8 cellular contexts compared by ENCODE assay signal in the genomic region with DNA sequence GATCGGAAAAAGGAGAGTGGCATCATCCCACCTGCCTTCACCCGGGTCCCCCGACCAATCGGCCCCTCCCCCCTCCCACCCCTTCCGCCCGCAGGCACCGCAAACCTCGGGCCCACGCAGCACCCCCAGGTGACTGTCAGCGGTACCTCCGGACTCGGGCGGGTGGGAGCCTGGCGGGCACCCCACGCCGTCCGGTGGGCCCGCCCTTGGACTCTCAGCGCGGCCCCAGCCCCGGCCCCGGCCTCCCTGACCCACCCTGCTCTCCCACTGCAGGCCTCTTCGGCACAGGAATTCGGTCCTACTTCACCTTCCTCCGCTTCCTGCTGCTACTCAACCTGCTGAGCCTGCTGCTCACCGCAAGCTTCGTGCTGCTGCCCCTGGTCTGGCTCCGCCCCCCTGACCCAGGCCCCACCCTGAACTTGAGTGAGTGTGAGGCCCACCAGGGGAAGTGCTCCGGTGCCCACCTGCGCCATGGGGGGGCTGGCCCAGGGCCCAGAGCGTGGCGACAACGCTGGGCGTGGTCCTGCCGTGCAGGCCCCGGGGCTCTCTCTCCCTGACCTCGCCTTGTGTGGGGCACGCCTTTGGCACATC. TPM values are rescaled to one million over a fixed set of nuclear protein-coding genes. Genes with fewer than 3 reads are reported as not detected.
DNase-seq lines count a peak whose midpoint lies in the region; ATAC-seq and TF ChIP-seq lines count a peak whose summit lies in the region.

No MANE protein-coding gene starts in this region.

- peak overlapping the region; percentile 79 for H3K27ac Mint-ChIP-seq in activated naive CD4-positive, alpha-beta T cell treated with anti-CD3 and anti-CD28 coated beads, Interleukin-2, amount 50 U/mL, for 24 hours

- H3K36me3 Mint-ChIP-seq in activated naive CD4-positive, alpha-beta T cell treated with anti-CD3 and anti-CD28 coated beads, Interleukin-2, amount 50 U/mL, for 24 hours, result peaks cover 7% of the 10 kb centered on the region

- peak; percentile 33 for DNase-seq in GF-D8 (lab: John Stamatoyannopoulos, UW)
- DNase-seq in lung (ENCODE audit: low spot score), result peak; percentile 59
- DNase-seq in tibial nerve (ENCODE audit: low spot score in 2 of 2), result no peak
- DNase-seq in NCI-H226, result no peak
- DNase-seq in HCEC 1CT, result no peak

- H3K4me1 ChIP-seq in Loucy (ENCODE audit: insufficient read depth, low read length, poor library complexity, severe bottlenecking) (peaks cover 38% of the 10 kb centered on the region), lung (ENCODE audit: control insufficient read depth in 2 of 2, insufficient read depth in 2 of 2, low read length in 2 of 2) (peaks cover 0 to 27% of the 10 kb centered on the region in 2 donors), tibial nerve (peaks cover 0 to 58% (median 34%) of the 10 kb centered on the region in 4 donors)

- peaks cover 52% of the 10 kb centered on the region for H4K20me1 ChIP-seq in Loucy (ENCODE audit: insufficient read depth, low read length, poor library complexity, severe bottlenecking)

- no peaks in the 10 kb centered on the region for H3K27me3 Mint-ChIP-seq in activated naive CD4-positive, alpha-beta T cell treated with anti-CD3 and anti-CD28 coated beads, Interleukin-2, amount 50 U/mL, for 24 hours

- TF ChIP-seq CTCF in Loucy (conservative IDR thresholded peaks at IDR 0.05; ENCODE audit: low read length) (no peak), lung (IDR thresholded peaks at IDR 0.05; ENCODE audit: control extremely low read depth, extremely low read depth) (no peak), tibial nerve (IDR thresholded peaks at IDR 0.05) (no peak)

- peaks cover 13% of the 10 kb centered on the region; the same call in 1 of the 2 replicates for H3F3A ChIP-seq in Loucy (ENCODE audit: low read depth)

- peaks cover 36% of the 10 kb centered on the region; the same call in 1 of the 2 replicates for H3K36me3 ChIP-seq in Loucy (ENCODE audit: insufficient read depth, low read length)
- peaks cover 0 to 2% of the 10 kb centered on the region in 2 donors for H3K36me3 ChIP-seq in lung (ENCODE audit: control insufficient read depth in 2 of 2, insufficient read depth in 2 of 2, low read length in 2 of 2)
- no peaks in the 10 kb centered on the region for H3K36me3 ChIP-seq in tibial nerve

- H3K4me3 Mint-ChIP-seq in activated naive CD4-positive, alpha-beta T cell treated with anti-CD3 and anti-CD28 coated beads, Interleukin-2, amount 50 U/mL, for 24 hours, result peak overlapping the region; percentile 50

- H3K9me2 ChIP-seq in Loucy (replicated peaks; ENCODE audit: low read depth, low read length), result no peaks in the 10 kb centered on the region

- no peaks in the 10 kb centered on the region for H3K9me3 ChIP-seq in Loucy (ENCODE audit: insufficient read depth, low read depth, low read length)
- no peaks in the 10 kb centered on the region for H3K9me3 ChIP-seq in lung (ENCODE audit: control insufficient read depth in 2 of 2, insufficient read depth in 1 of 2, low read length in 1 of 2)
- H3K9me3 ChIP-seq in tibial nerve, result no peaks in the 10 kb centered on the region

- TF ChIP-seq EP300 in tibial nerve (IDR thresholded peaks at IDR 0.05), result no peak

- peak overlapping the region; percentile 81 for H3K4me2 ChIP-seq in Loucy (ENCODE audit: low read depth, low read length, poor library complexity, severe bottlenecking)

- H3K9me3 Mint-ChIP-seq in activated naive CD4-positive, alpha-beta T cell treated with anti-CD3 and anti-CD28 coated beads, Interleukin-2, amount 50 U/mL, for 24 hours, result no peaks in the 10 kb centered on the region

- no peak overlapping the region for H2AFZ ChIP-seq in Loucy (ENCODE audit: low read length)

- peaks cover 85% of the 10 kb centered on the region for H3K79me2 ChIP-seq in Loucy (ENCODE audit: insufficient read depth, low read length)

- TF ChIP-seq POLR2A in tibial nerve (IDR thresholded peaks at IDR 0.05), result no peak

- H3K27ac ChIP-seq in lung (ENCODE audit: low read depth in 1 of 2, low read length in 1 of 2), result peak overlapping the region in 1 of 2 donors; percentile 55
- peak overlapping the region in 3 of 4 donors; percentile 33 to 92 (median 78) for H3K27ac ChIP-seq in tibial nerve

- peaks cover 73% of the 10 kb centered on the region for H3K4me1 Mint-ChIP-seq in activated naive CD4-positive, alpha-beta T cell treated with anti-CD3 and anti-CD28 coated beads, Interleukin-2, amount 50 U/mL, for 24 hours

- H3K27me3 ChIP-seq in Loucy (ENCODE audit: insufficient read depth, low read length, poor library complexity, severe bottlenecking) (peaks cover 8% of the 10 kb centered on the region), lung (ENCODE audit: control insufficient read depth, insufficient read depth) (no peaks in the 10 kb centered on the region), tibial nerve (no peaks in the 10 kb centered on the region)

- WGBS in lung, 2 donors, result 12 to 24% methylated on average over 36 to 38 of the region's 38 CpGs
- WGBS in tibial nerve, 2 donors, result 36 to 44% methylated on average over 18 to 27 of the region's 38 CpGs

- ATAC-seq in lung (ENCODE audit: insufficient read depth, low FRiP score), result no peak
- ATAC-seq in GM18870 (IDR thresholded peaks at IDR 0.05; ENCODE audit: unreplicated experiment), result no peak

- peak overlapping the region; percentile 99 for H3K9ac ChIP-seq in Loucy (ENCODE audit: low read depth, low read length, poor library complexity, severe bottlenecking)

- H3K4me3 ChIP-seq in Loucy (ENCODE audit: low read length, poor library complexity, severe bottlenecking), result peak overlapping the region; percentile 91
- H3K4me3 ChIP-seq in lung, result peak overlapping the region; percentile 1
- H3K4me3 ChIP-seq in tibial nerve, result peak overlapping the region in 2 of 4 donors; percentile 42 to 50

RNA-seq across cellular contexts. Expression of gene TMC8, which starts 1.6 kb away (rescaled TPM):
- 10 to 100 TPM; 15.5 to 28.1 TPM for total RNA-seq in lung
- 10 to 100 TPM; 15.7 to 21.2 TPM for polyA plus RNA-seq in lung
- 10 to 100 TPM in 1 of 4 donors, 1 to 10 TPM in 3; 5.2 to 18.3 (median 6.7) TPM for total RNA-seq in tibial nerve

RNA-seq across cellular contexts. Expression of gene TMC6, which starts 3.6 kb away (rescaled TPM):
- total RNA-seq in lung (100 to 1,000 TPM in 1 of 2 donors, 10 to 100 TPM in 1; 75.7 to 166 TPM), tibial nerve (10 to 100 TPM; 43.3 to 94.5 (median 52.2) TPM)
- 100 to 1,000 TPM in 1 of 2 donors, 10 to 100 TPM in 1; 88.4 to 109 TPM for polyA plus RNA-seq in lung

RNA-seq across cellular contexts. Expression of gene C17orf99, which starts 14.0 kb away (rescaled TPM):
- total RNA-seq in lung (1 to 10 TPM in 1 of 2 donors, not detected in 1; 2.8 TPM), tibial nerve (not detected)
- polyA plus RNA-seq in lung, result under 1 TPM; 0.05 to 0.20 TPM

RNA-seq across cellular contexts. Expression of gene SYNGR2, which starts 36.2 kb away (rescaled TPM):
- total RNA-seq in lung (100 to 1,000 TPM; 111 to 188 TPM), tibial nerve (10 to 100 TPM; 40.6 to 70.2 (median 54.1) TPM)
- 100 to 1,000 TPM; 188 to 212 TPM for polyA plus RNA-seq in lung

RNA-seq across cellular contexts. Expression of gene TK1, which starts 54.7 kb away (rescaled TPM):
- total RNA-seq in lung (1 to 10 TPM; 7.9 to 9.2 TPM), tibial nerve (1 to 10 TPM; 1.0 to 6.6 (median 1.6) TPM)
- 10 to 100 TPM; 11.5 to 14.9 TPM for polyA plus RNA-seq in lung

Comparison
In these comparisons a context has a peak if more than half of its experiments do, and no peak if none do; other contexts are left out.
1. DNase-seq: peak in GF-D8 (single experiment) and lung (single experiment); none in tibial nerve (0 of 2), NCI-H226 (single experiment) and HCEC 1CT (single experiment).